In genomic region chr11:44015624-44016007, GRCh38 we compare ENCODE assay signal across 21 cellular contexts. TPM values are rescaled to one million over a fixed set of nuclear protein-coding genes. Genes with fewer than 3 reads are reported as not detected.
"Had no signal": no experiment of that assay in that cellular context is flagged by ENCODE, and none has a peak within 500 bp of the region (broad histone marks: within the 10 kb centered on the region; RNA-seq: fewer than 3 reads in every experiment).

No MANE protein-coding gene starts in this region.

- H3K27ac Mint-ChIP-seq: activated naive CD4-positive, alpha-beta T cell treated with anti-CD3 and anti-CD28 coated beads, Interleukin-2, amount 50 U/mL, for 24 hours; stimulated activated effector memory CD8-positive, alpha-beta T cell treated with anti-CD3 and anti-CD28 coated beads, Interleukin-12 subunit alpha, Interleukin-12 subunit beta, amount 100 ng/mL, for 72 hours; T-helper 17 cell had no signal

- DNase-seq: activated CD4-positive, alpha-beta T cell treated with anti-CD3 and anti-CD28 coated beads, Interleukin-2, amount 50 U/mL, for 48 hours; activated effector memory CD4-positive, alpha-beta T cell treated with anti-CD3 and anti-CD28 coated beads, Interleukin-2, amount 50 U/mL, for 16 hours; activated T-cell treated with anti-CD3 and anti-CD28 coated beads, Interleukin-2, amount 50 U/mL, for 4 hours; amniotic stem cell; cerebellar nuclear complex; kidney glomerular epithelial cell; lower lobe of right lung; midbrain; SK-N-SH; T-helper 17 cell had no signal

- H3K4me1 Mint-ChIP-seq: activated naive CD4-positive, alpha-beta T cell treated with anti-CD3 and anti-CD28 coated beads, Interleukin-2, amount 50 U/mL, for 24 hours; neural crest cell; stimulated activated effector memory CD8-positive, alpha-beta T cell treated with anti-CD3 and anti-CD28 coated beads, Interleukin-12 subunit alpha, Interleukin-12 subunit beta, amount 100 ng/mL, for 72 hours; T-helper 17 cell had no signal

- H3K36me3 Mint-ChIP-seq: activated naive CD4-positive, alpha-beta T cell treated with anti-CD3 and anti-CD28 coated beads, Interleukin-2, amount 50 U/mL, for 24 hours; stimulated activated effector memory CD8-positive, alpha-beta T cell treated with anti-CD3 and anti-CD28 coated beads, Interleukin-12 subunit alpha, Interleukin-12 subunit beta, amount 100 ng/mL, for 72 hours had no signal

- H3K9ac ChIP-seq: SK-N-SH had no signal

- H3K27me3 Mint-ChIP-seq: activated naive CD4-positive, alpha-beta T cell treated with anti-CD3 and anti-CD28 coated beads, Interleukin-2, amount 50 U/mL, for 24 hours had no signal

- H3K9me3 ChIP-seq: lower lobe of right lung, psoas muscle, SK-N-SH, tibial nerve had no signal

- H3K27me3 ChIP-seq: tibial nerve had no signal

- H3K27ac ChIP-seq: lower lobe of right lung, psoas muscle, WERI-Rb-1 had no signal

- H3K36me3 ChIP-seq: lower lobe of right lung, tibial nerve, WERI-Rb-1 had no signal

- H3K4me3 ChIP-seq: lower lobe of right lung, psoas muscle, tibial nerve had no signal

- H3K9me3 Mint-ChIP-seq: activated naive CD4-positive, alpha-beta T cell treated with anti-CD3 and anti-CD28 coated beads, Interleukin-2, amount 50 U/mL, for 24 hours; activated T-cell treated with anti-CD3 and anti-CD28 coated beads, Interleukin-2, amount 50 U/mL, for 4 hours; neural crest cell; stimulated activated effector memory CD8-positive, alpha-beta T cell treated with anti-CD3 and anti-CD28 coated beads, Interleukin-12 subunit alpha, Interleukin-12 subunit beta, amount 100 ng/mL, for 72 hours had no signal

- H3K4me1 ChIP-seq: psoas muscle had no signal

- H3K4me3 Mint-ChIP-seq: activated naive CD4-positive, alpha-beta T cell treated with anti-CD3 and anti-CD28 coated beads, Interleukin-2, amount 50 U/mL, for 24 hours; activated T-cell treated with anti-CD3 and anti-CD28 coated beads, Interleukin-2, amount 50 U/mL, for 4 hours; neural crest cell; stimulated activated effector memory CD8-positive, alpha-beta T cell treated with anti-CD3 and anti-CD28 coated beads, Interleukin-12 subunit alpha, Interleukin-12 subunit beta, amount 100 ng/mL, for 72 hours; T-helper 17 cell had no signal

- ATAC-seq: activated T-cell treated with anti-CD3 and anti-CD28 coated beads, Interleukin-2, amount 50 U/mL, for 4 hours; stimulated activated effector memory CD8-positive, alpha-beta T cell treated with anti-CD3 and anti-CD28 coated beads, Interleukin-12 subunit alpha, Interleukin-12 subunit beta, amount 100 ng/mL, for 72 hours; T-helper 17 cell had no signal

RNA-seq across cellular contexts. Expression of gene ACCSL, which starts 32.2 kb away (rescaled TPM):
- total RNA-seq: activated T-cell treated with anti-CD3 and anti-CD28 coated beads, Interleukin-2, amount 50 U/mL, for 4 hours; dermis microvascular lymphatic vessel endothelial cell; lower lobe of right lung; myocyte; neural crest cell; osteocyte; psoas muscle; sciatic nerve had no signal
- polyA plus RNA-seq: esophagus, SK-N-SH had no signal
